Comparison of ENCODE assay signal across 24 cellular contexts in genomic region chr6:34486106-34486740, GRCh38. TPM values are rescaled to one million over a fixed set of nuclear protein-coding genes. Genes with fewer than 3 reads are reported as not detected.
DNase-seq lines count a peak whose midpoint lies in the region; ATAC-seq and TF ChIP-seq lines count a peak whose summit lies in the region.
"Had no signal": no experiment of that assay in that cellular context is flagged by ENCODE, and none has a peak within 500 bp of the region (broad histone marks: within the 10 kb centered on the region; RNA-seq: fewer than 3 reads in every experiment).

No MANE protein-coding gene starts in this region.

- no peaks in the 10 kb centered on the region for H3K9me3 ChIP-seq in CD4-positive, alpha-beta memory T cell (ENCODE audit: control insufficient read depth in 1 of 2, low read length in 2 of 2)
- H3K9me3 ChIP-seq: gastroesophageal sphincter, prostate gland had no signal

- peak overlapping the region; percentile 87 for H3K27ac Mint-ChIP-seq in activated CD4-positive, alpha-beta T cell treated with anti-CD3 and anti-CD28 coated beads for 36 hours
- peak overlapping the region; percentile 57 to 90 (median 77) for H3K27ac Mint-ChIP-seq in CD4-positive, alpha-beta memory T cell
- H3K27ac Mint-ChIP-seq in activated CD4-positive, alpha-beta memory T cell treated with anti-CD3 and anti-CD28 coated beads, Interleukin-2, amount 10 ng/mL, durations not matched to agents 7 days and 5 days = peak overlapping the region; percentile 73
- H3K27ac Mint-ChIP-seq: nephron progenitor cell had no signal

- POLR2A ChIA-PET in activated CD4-positive, alpha-beta T cell treated with anti-CD3 and anti-CD28 coated beads for 36 hours (lab: Charles Lee) = no interaction called here
- POLR2A ChIA-PET in CD4-positive, alpha-beta memory T cell (lab: Charles Lee; ENCODE audit: partially characterized antibody) = interaction anchor here (1.1 kb wide), 1 partner anchor 60 kb away, joined by 3 read pairs; the partner anchor contains the start of gene RPS10
- POLR2A ChIA-PET in activated CD4-positive, alpha-beta memory T cell treated with anti-CD3 and anti-CD28 coated beads, Interleukin-2, amount 10 ng/mL, durations not matched to agents 7 days and 5 days (lab: Charles Lee) = no interaction called here

- H3K36me3 ChIP-seq in CD4-positive, alpha-beta memory T cell (ENCODE audit: insufficient read depth, low read length) = no peaks in the 10 kb centered on the region
- H3K36me3 ChIP-seq: cardiac muscle cell, gastroesophageal sphincter, prostate gland had no signal

- no peak overlapping the region for H3K4me3 Mint-ChIP-seq in activated CD4-positive, alpha-beta T cell treated with anti-CD3 and anti-CD28 coated beads for 36 hours
- peak overlapping the region; percentile 34 to 79 (median 68) for H3K4me3 Mint-ChIP-seq in CD4-positive, alpha-beta memory T cell
- H3K4me3 Mint-ChIP-seq in activated CD4-positive, alpha-beta memory T cell treated with anti-CD3 and anti-CD28 coated beads, Interleukin-2, amount 10 ng/mL, durations not matched to agents 7 days and 5 days = peak overlapping the region; percentile 28
- H3K4me3 Mint-ChIP-seq: nephron progenitor cell had no signal

- no peaks in the 10 kb centered on the region for H3K27me3 Mint-ChIP-seq in activated CD4-positive, alpha-beta T cell treated with anti-CD3 and anti-CD28 coated beads for 36 hours
- no peaks in the 10 kb centered on the region for H3K27me3 Mint-ChIP-seq in CD4-positive, alpha-beta memory T cell
- no peaks in the 10 kb centered on the region for H3K27me3 Mint-ChIP-seq in activated CD4-positive, alpha-beta memory T cell treated with anti-CD3 and anti-CD28 coated beads, Interleukin-2, amount 10 ng/mL, durations not matched to agents 7 days and 5 days

- CTCF ChIA-PET in activated CD4-positive, alpha-beta T cell treated with anti-CD3 and anti-CD28 coated beads for 36 hours (lab: Charles Lee) = no interaction called here
- CTCF ChIA-PET in CD4-positive, alpha-beta memory T cell (lab: Charles Lee; ENCODE audit: partially characterized antibody) = no interaction called here
- CTCF ChIA-PET in activated CD4-positive, alpha-beta memory T cell treated with anti-CD3 and anti-CD28 coated beads, Interleukin-2, amount 10 ng/mL, durations not matched to agents 7 days and 5 days (lab: Charles Lee) = no interaction called here

- peaks cover 27% of the 10 kb centered on the region for H3K4me1 Mint-ChIP-seq in activated CD4-positive, alpha-beta T cell treated with anti-CD3 and anti-CD28 coated beads for 36 hours
- H3K4me1 Mint-ChIP-seq in CD4-positive, alpha-beta memory T cell = peaks cover 22 to 42% (median 28%) of the 10 kb centered on the region in 4 donors
- peaks cover 34% of the 10 kb centered on the region for H3K4me1 Mint-ChIP-seq in activated CD4-positive, alpha-beta memory T cell treated with anti-CD3 and anti-CD28 coated beads, Interleukin-2, amount 10 ng/mL, durations not matched to agents 7 days and 5 days

- ATAC-seq in activated CD4-positive, alpha-beta T cell treated with anti-CD3 and anti-CD28 coated beads for 36 hours = no peak
- ATAC-seq in foreskin keratinocyte = no peak
- ATAC-seq: gastroesophageal sphincter had no signal

- intact Hi-C loops in activated CD4-positive, alpha-beta T cell treated with anti-CD3 and anti-CD28 coated beads for 36 hours (cut with DNase I, micrococcal nuclease) = loop anchor here (10.0 kb wide), 2 partner anchors 189 to 209 kb away; partner anchors contain the start of gene ILRUN (in 1 of the 2)
- intact Hi-C loops in CD4-positive, alpha-beta memory T cell (cut with micrococcal nuclease) = no loop called here

- H3K27me3 ChIP-seq in CD4-positive, alpha-beta memory T cell (ENCODE audit: insufficient read depth, low read length) = no peaks in the 10 kb centered on the region
- no peaks in the 10 kb centered on the region for H3K27me3 ChIP-seq in foreskin keratinocyte
- H3K27me3 ChIP-seq: cardiac muscle cell had no signal

- peaks cover 34% of the 10 kb centered on the region for H3K4me1 ChIP-seq in CD4-positive, alpha-beta memory T cell (ENCODE audit: insufficient read depth, low read length)
- peaks cover 11% of the 10 kb centered on the region for H3K4me1 ChIP-seq in foreskin keratinocyte
- H3K4me1 ChIP-seq: gastroesophageal sphincter, prostate gland had no signal

- H3K4me3 ChIP-seq in CD4-positive, alpha-beta memory T cell (ENCODE audit: low read length in 2 of 2) = no peak overlapping the region
- H3K4me3 ChIP-seq: cardiac muscle cell, gastroesophageal sphincter, prostate gland, skin epidermis had no signal

- TF ChIP-seq CTCF in foreskin keratinocyte (conservative IDR thresholded peaks at IDR 0.05) = no peak

- no peaks in the 10 kb centered on the region for H3K36me3 Mint-ChIP-seq in activated CD4-positive, alpha-beta T cell treated with anti-CD3 and anti-CD28 coated beads for 36 hours (ENCODE audit: low read depth)
- no peaks in the 10 kb centered on the region for H3K36me3 Mint-ChIP-seq in CD4-positive, alpha-beta memory T cell
- H3K36me3 Mint-ChIP-seq in activated CD4-positive, alpha-beta memory T cell treated with anti-CD3 and anti-CD28 coated beads, Interleukin-2, amount 10 ng/mL, durations not matched to agents 7 days and 5 days (ENCODE audit: low read depth) = no peaks in the 10 kb centered on the region

- peak; percentile 27 for DNase-seq in activated CD4-positive, alpha-beta T cell treated with anti-CD3 and anti-CD28 coated beads for 36 hours
- DNase-seq in activated CD4-positive, alpha-beta T cell treated with anti-CD3 and anti-CD28 coated beads, Interleukin-2, amount 50 U/mL, for 1 hour = no peak
- peak; percentile 15 to 60 (median 22) for DNase-seq in CD4-positive, alpha-beta memory T cell
- no peak for DNase-seq in activated CD4-positive, alpha-beta memory T cell treated with anti-CD3 and anti-CD28 coated beads, Interleukin-2, amount 10 ng/mL, durations not matched to agents 7 days and 5 days
- DNase-seq in foreskin keratinocyte (no peak), NCI-H2171 (lab: John Stamatoyannopoulos, UW) (no peak), DMS153 (lab: John Stamatoyannopoulos, UW) (no peak), LoVo (ENCODE audit: low spot score) (no peak)
- DNase-seq: activated CD4-positive, CD25-positive, alpha-beta regulatory T cell; activated CD8-positive, alpha-beta memory T cell treated with anti-CD3 and anti-CD28 coated beads, Interleukin-2, amount 50 U/mL, for 48 hours; amygdala; HCEC 1CT; mesenchymal stem cell; NCI-H1436; NCI-H748 treated with DMSO at 0.1 percent for 48 hours; nephron progenitor cell; OCI-M1; stimulated activated CD4-positive, alpha-beta T cell treated with anti-CD3 and anti-CD28 coated beads, Interleukin-4, amount 100 ng/mL, for 24 hours; T1000 had no signal

- H3K9me3 Mint-ChIP-seq in activated CD4-positive, alpha-beta T cell treated with anti-CD3 and anti-CD28 coated beads for 36 hours (ENCODE audit: low read depth) = no peaks in the 10 kb centered on the region
- no peaks in the 10 kb centered on the region for H3K9me3 Mint-ChIP-seq in CD4-positive, alpha-beta memory T cell
- no peaks in the 10 kb centered on the region for H3K9me3 Mint-ChIP-seq in activated CD4-positive, alpha-beta memory T cell treated with anti-CD3 and anti-CD28 coated beads, Interleukin-2, amount 10 ng/mL, durations not matched to agents 7 days and 5 days
- H3K9me3 Mint-ChIP-seq: nephron progenitor cell had no signal

- no peak overlapping the region for H3K27ac ChIP-seq in CD4-positive, alpha-beta memory T cell (ENCODE audit: low read depth, low read length)
- peak overlapping the region; percentile 64 for H3K27ac ChIP-seq in foreskin keratinocyte
- H3K27ac ChIP-seq: C4-2B, cardiac muscle cell, gastroesophageal sphincter, prostate gland had no signal

RNA-seq across cellular contexts. Expression of gene PACSIN1, which starts 20.3 kb away (rescaled TPM):
- under 1 TPM; 0.07 to 0.14 TPM for total RNA-seq in activated CD4-positive, alpha-beta T cell treated with anti-CD3 and anti-CD28 coated beads for 36 hours
- total RNA-seq in CD4-positive, alpha-beta memory T cell = 1 to 10 TPM; 2.0 to 2.3 TPM
- polyA plus RNA-seq in CD4-positive, alpha-beta memory T cell = under 1 TPM in 1 of 2 donors, not detected in 1; 0.92 TPM
- 1 to 10 TPM; 1.8 to 2.2 TPM for total RNA-seq in activated CD4-positive, alpha-beta memory T cell treated with anti-CD3 and anti-CD28 coated beads, Interleukin-2, amount 10 ng/mL, durations not matched to agents 7 days and 5 days
- 0.07 TPM in 1 of 2 replicates, not detected in the other for total RNA-seq in foreskin keratinocyte
- 0.01 TPM in 1 of 2 replicates, not detected in the other for polyA plus RNA-seq in foreskin keratinocyte

Comparison
In these comparisons a context has a peak if more than half of its experiments do, and no peak if none do; other contexts are left out.
1. DNase-seq: peak in activated CD4-positive, alpha-beta T cell treated with anti-CD3 and anti-CD28 coated beads for 36 hours (single experiment) and CD4-positive, alpha-beta memory T cell (5 of 5); none in activated CD4-positive, alpha-beta T cell treated with anti-CD3 and anti-CD28 coated beads, Interleukin-2, amount 50 U/mL, for 1 hour (single experiment), activated CD4-positive, alpha-beta memory T cell treated with anti-CD3 and anti-CD28 coated beads, Interleukin-2, amount 10 ng/mL, durations not matched to agents 7 days and 5 days (single experiment), foreskin keratinocyte (0 of 2), NCI-H2171 (single experiment), DMS153 (single experiment) and LoVo (single experiment).
2. Peak in every context shown above with its lines, with median percentiles within 50 percentile points of each other: H3K27ac Mint-ChIP-seq.